29 cellular contexts compared by ENCODE assay signal in the genomic region with DNA sequence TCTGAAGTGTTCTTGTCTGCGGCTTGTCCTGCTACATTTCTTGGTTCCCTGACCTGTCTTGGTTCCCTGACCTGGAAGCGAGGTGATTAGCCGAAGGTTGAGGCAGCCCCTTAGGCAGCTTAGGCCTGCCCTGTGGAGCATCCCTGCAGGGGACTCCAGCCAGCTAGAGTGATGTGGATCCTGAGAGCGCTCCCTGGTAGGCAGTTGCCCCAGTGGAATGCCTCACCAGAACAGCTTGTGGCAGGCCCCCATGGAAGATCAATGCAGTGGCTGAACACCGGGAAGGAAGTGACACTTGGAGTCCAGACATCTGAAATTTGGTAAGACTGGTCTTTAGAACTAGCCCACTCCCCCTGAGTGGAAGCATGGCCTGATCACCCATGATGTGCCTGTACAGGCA. TPM values are rescaled to one million over a fixed set of nuclear protein-coding genes. Genes with fewer than 3 reads are reported as not detected.
DNase-seq lines count a peak whose midpoint lies in the region; TF ChIP-seq lines count a peak whose summit lies in the region.
"Had no signal": no experiment of that assay in that cellular context is flagged by ENCODE, and none has a peak within 500 bp of the region (broad histone marks: within the 10 kb centered on the region; RNA-seq: fewer than 3 reads in every experiment).

No MANE protein-coding gene starts in this region.

- H3K27ac ChIP-seq in Karpas-422 (ENCODE audit: low read length): no peak overlapping the region
- H3K27ac ChIP-seq: 22Rv1; A549; BLaER1; BLaER1 treated with 17β-estradiol and CSF1 and Interleukin-3, amounts not matched to agents 10 nM and 100 nM; C4-2B had no signal

- DNase-seq in endothelial cell (ENCODE audit: low spot score) (no peak), Karpas-422 (no peak)
- DNase-seq: 8988T; ACHN; AML-193; BE2C; C1 segment of cervical spinal cord; Caco-2; Calu3; CD4-positive, alpha-beta memory T cell; CD4-positive, alpha-beta T cell; CD4-positive, CD25-positive, alpha-beta regulatory T cell; CD8-positive, alpha-beta memory T cell; CD8-positive, alpha-beta T cell; COR-L47; DMS 273 treated with DMSO at 0.1 percent for 48 hours; DMS153; DMS53; DMS79; DMS79 treated with DMSO at 0.1 percent for 48 hours; DND-41; EL had no signal

- no peaks in the 10 kb centered on the region for H4K20me1 ChIP-seq in Karpas-422 (ENCODE audit: insufficient read depth, low read depth, low read length)
- H4K20me1 ChIP-seq: BLaER1; BLaER1 treated with 17β-estradiol and CSF1 and Interleukin-3, amounts not matched to agents 10 nM and 100 nM had no signal

- no peaks in the 10 kb centered on the region for H3K27me3 ChIP-seq in Karpas-422 (ENCODE audit: low read length)
- H3K27me3 ChIP-seq: BE2C; BLaER1; BLaER1 treated with 17β-estradiol and CSF1 and Interleukin-3, amounts not matched to agents 10 nM and 100 nM had no signal

- no peaks in the 10 kb centered on the region for H3K9me3 Mint-ChIP-seq in endothelial cell (ENCODE audit: unreplicated experiment)

- no peaks in the 10 kb centered on the region for H3K27me3 Mint-ChIP-seq in endothelial cell (ENCODE audit: unreplicated experiment)
- H3K27me3 Mint-ChIP-seq: B cell; CD4-positive, alpha-beta memory T cell; CD4-positive, alpha-beta T cell; CD4-positive, CD25-positive, alpha-beta regulatory T cell; CD8-positive, alpha-beta memory T cell had no signal

- no peaks in the 10 kb centered on the region for H3K79me2 ChIP-seq in Karpas-422 (ENCODE audit: low read length)

- no peak overlapping the region for H2AFZ ChIP-seq in Karpas-422 (ENCODE audit: low read length)

- H3K27ac Mint-ChIP-seq in endothelial cell (ENCODE audit: unreplicated experiment): no peak overlapping the region
- H3K27ac Mint-ChIP-seq: B cell; CD14-positive monocyte; CD4-positive, alpha-beta memory T cell; CD4-positive, alpha-beta T cell; CD4-positive, CD25-positive, alpha-beta regulatory T cell; CD8-positive, alpha-beta memory T cell; CD8-positive, alpha-beta T cell had no signal

- H3K9ac ChIP-seq in Karpas-422 (ENCODE audit: low read length): no peak overlapping the region
- H3K9ac ChIP-seq: BLaER1; BLaER1 treated with 17β-estradiol and CSF1 and Interleukin-3, amounts not matched to agents 10 nM and 100 nM had no signal

- H3K4me3 ChIP-seq in Karpas-422 (ENCODE audit: low read length): no peak overlapping the region
- H3K4me3 ChIP-seq: A549; BLaER1; BLaER1 treated with 17β-estradiol and CSF1 and Interleukin-3, amounts not matched to agents 10 nM and 100 nM had no signal

- no peak overlapping the region for H3K4me2 ChIP-seq in Karpas-422 (ENCODE audit: low read depth, low read length, poor library complexity, severe bottlenecking)
- H3K4me2 ChIP-seq: A549; BLaER1; BLaER1 treated with 17β-estradiol and CSF1 and Interleukin-3, amounts not matched to agents 10 nM and 100 nM had no signal

- no peaks in the 10 kb centered on the region for H3K36me3 ChIP-seq in Karpas-422 (ENCODE audit: insufficient read depth, low read length)
- H3K36me3 ChIP-seq: BE2C; BLaER1; BLaER1 treated with 17β-estradiol and CSF1 and Interleukin-3, amounts not matched to agents 10 nM and 100 nM had no signal

- peaks cover 6% of the 10 kb centered on the region; the same call in 1 of the 2 replicates for H3K9me3 ChIP-seq in Karpas-422 (ENCODE audit: low read length)
- H3K9me3 ChIP-seq: A549, BE2C, BLaER1, Caco-2 had no signal

- peaks cover 4% of the 10 kb centered on the region for H3K4me1 Mint-ChIP-seq in endothelial cell (ENCODE audit: unreplicated experiment)
- H3K4me1 Mint-ChIP-seq: B cell; CD14-positive monocyte; CD4-positive, alpha-beta memory T cell; CD4-positive, CD25-positive, alpha-beta regulatory T cell; CD8-positive, alpha-beta memory T cell had no signal

- no peaks in the 10 kb centered on the region for H3K9me2 ChIP-seq in Karpas-422 (replicated peaks; ENCODE audit: insufficient read depth, low read length)

- TF ChIP-seq CTCF in endothelial cell (IDR thresholded peaks at IDR 0.05; ENCODE audit: unreplicated experiment): no peak

- H3K36me3 Mint-ChIP-seq in endothelial cell (ENCODE audit: low read depth, unreplicated experiment): no peaks in the 10 kb centered on the region
- H3K36me3 Mint-ChIP-seq: CD14-positive monocyte; CD4-positive, alpha-beta memory T cell; CD4-positive, CD25-positive, alpha-beta regulatory T cell; CD8-positive, alpha-beta memory T cell; CD8-positive, alpha-beta T cell had no signal

- H3K4me3 Mint-ChIP-seq in endothelial cell (ENCODE audit: unreplicated experiment): peak overlapping the region; percentile 70
- H3K4me3 Mint-ChIP-seq: B cell; CD14-positive monocyte; CD4-positive, alpha-beta memory T cell; CD4-positive, alpha-beta T cell; CD8-positive, alpha-beta memory T cell; CD8-positive, alpha-beta T cell had no signal

- no peaks in the 10 kb centered on the region for H3K4me1 ChIP-seq in Karpas-422 (ENCODE audit: low read length)
- H3K4me1 ChIP-seq: A549; BE2C; BLaER1; BLaER1 treated with 17β-estradiol and CSF1 and Interleukin-3, amounts not matched to agents 10 nM and 100 nM; Caco-2 had no signal

RNA-seq across cellular contexts. Expression of gene ROBO1, which starts 5.5 kb away (rescaled TPM):
- total RNA-seq in endothelial cell (ENCODE audit: unreplicated experiment): 250 TPM
- total RNA-seq in Karpas-422 (2014; rRNA removed; shearing (Covaris generic); ENCODE audit: low replicate concordance): 0.07 TPM in 1 of 2 replicates, not detected in the other
- total RNA-seq: CD4-positive, alpha-beta memory T cell; CD4-positive, CD25-positive, alpha-beta regulatory T cell had no signal

Comparison
In these comparisons a context has a peak if more than half of its experiments do, and no peak if none do; other contexts are left out.
1. RNA of gene ROBO1, which starts 5.5 kb away (total RNA-seq): 250 TPM in endothelial cell (single experiment); 0.07 TPM in Karpas-422; every median in the first group is over 100 times any median in the second.